Comparison of ENCODE assay signal across 8 cellular contexts in genomic region chr6:85679445-85680123, GRCh38. TPM values are rescaled to one million over a fixed set of nuclear protein-coding genes. Genes with fewer than 3 reads are reported as not detected.
DNase-seq lines count a peak whose midpoint lies in the region; ATAC-seq and TF ChIP-seq lines count a peak whose summit lies in the region.

No MANE protein-coding gene starts in this region.

- no peak for DNase-seq in RWPE1 (ENCODE audit: low spot score)
- no peak for DNase-seq in esophagus squamous epithelium (lab: John Stamatoyannopoulos, UW)
- DNase-seq in NCI-H2227 treated with DMSO at 0.1 percent for 48 hours (lab: John Stamatoyannopoulos, UW): no peak
- DNase-seq in NCI-H2171 treated with DMSO at 0.1 percent for 48 hours (lab: John Stamatoyannopoulos, UW): no peak

- 15 to 16% methylated on average over 14 of the region's 14 CpGs for WGBS in esophagus squamous epithelium, 2 donors

- H3K4me3 ChIP-seq in HEK293 (ENCODE audit: low read depth, low read length) (peak overlapping the region; percentile 70), esophagus squamous epithelium (peak overlapping the region; percentile 78 to 89 (median 88)), skeletal muscle satellite cell (ENCODE audit: low read length) (peak overlapping the region; percentile 82)

- CTCF ChIA-PET in HEK293 (lab: Yijun Ruan, JAX): interaction anchor here (0.6 to 2.9 kb wide), 5 partner anchors 38 to 468 kb away, joined by 3 to 13 read pairs (median 3); partner anchors contain the start of gene SYNCRIP
- CTCF ChIA-PET in RWPE1 (lab: Yijun Ruan, JAX): no interaction called here

- peak overlapping the region; percentile 85 for H3K9ac ChIP-seq in skeletal muscle satellite cell (ENCODE audit: low read depth, low read length)

- no peak for TF ChIP-seq POLR2A in esophagus squamous epithelium (IDR thresholded peaks at IDR 0.05)

- H3K4me2 ChIP-seq in skeletal muscle satellite cell (ENCODE audit: low read length): peak overlapping the region; percentile 88

- H3K27ac ChIP-seq in HEK293 (ENCODE audit: extremely low read depth, low read depth, low read length) (peak overlapping the region; percentile 85), RWPE1 (peak overlapping the region; percentile 99), esophagus squamous epithelium (peak overlapping the region; percentile 80 to 95 (median 92))

- TF ChIP-seq CTCF in HEK293 (tag by site-specific recombination; IDR thresholded peaks at IDR 0.05) (no peak), RWPE1 (conservative IDR thresholded peaks at IDR 0.05; ENCODE audit: low read depth) (no peak), esophagus squamous epithelium (IDR thresholded peaks at IDR 0.05) (no peak)

- no peaks in the 10 kb centered on the region for H3K27me3 ChIP-seq in esophagus squamous epithelium
- H3K27me3 ChIP-seq in skeletal muscle satellite cell (ENCODE audit: control insufficient read depth, insufficient read depth, low read length): no peaks in the 10 kb centered on the region

- intact Hi-C loops in esophagus squamous epithelium (cut with DNase I): loop anchor here (2.0 kb wide), 1 partner anchor 37 kb away; the partner anchor contains the start of gene SYNCRIP

- 0 out of 2 replicates have a peak, but pooled peaks cover 7% of the 10 kb centered on the region for H3K4me1 ChIP-seq in HEK293 (ENCODE audit: control insufficient read depth, insufficient read depth, low read length)
- H3K4me1 ChIP-seq in esophagus squamous epithelium: peaks cover 14 to 35% (median 16%) of the 10 kb centered on the region in 3 donors
- peaks cover 25% of the 10 kb centered on the region for H3K4me1 ChIP-seq in skeletal muscle satellite cell (ENCODE audit: control insufficient read depth, insufficient read depth, low read length)

- POLR2A ChIA-PET in HEK293 (lab: Yijun Ruan, JAX) (interaction anchor here (0.6 to 5.8 kb wide), 25 partner anchors 9 to 1970 kb away, joined by 3 to 510 read pairs (median 7); partner anchors contain the start of genes NT5E, SNAP91, SNX14 and SYNCRIP), RWPE1 (lab: Yijun Ruan, JAX; ENCODE audit: low non-redundant PET) (interaction anchor here (0.6 to 1.9 kb wide), 3 partner anchors 34 to 40 kb away, joined by 3 to 37 read pairs (median 5); partner anchors contain the start of gene SYNCRIP)

- H3K9me3 ChIP-seq in HEK293 (ENCODE audit: control insufficient read depth, insufficient read depth, low read depth, low read length) (no peaks in the 10 kb centered on the region), esophagus squamous epithelium (no peaks in the 10 kb centered on the region), skeletal muscle satellite cell (replicated peaks; ENCODE audit: low read length) (no peaks in the 10 kb centered on the region)

- ATAC-seq in HG03095 (IDR thresholded peaks at IDR 0.05; ENCODE audit: unreplicated experiment): no peak
- no peak for ATAC-seq in HG03378 (IDR thresholded peaks at IDR 0.05; ENCODE audit: unreplicated experiment)

- peaks cover 0 to 32% of the 10 kb centered on the region in 2 experiments; a peak in 1 of 3 replicates for H3K36me3 ChIP-seq in HEK293 (ENCODE audit: control insufficient read depth in 2 of 2, insufficient read depth in 1 of 2, low read length in 2 of 2)
- H3K36me3 ChIP-seq in esophagus squamous epithelium: peaks cover 0 to 11% (median 0%) of the 10 kb centered on the region in 3 donors
- H3K36me3 ChIP-seq in skeletal muscle satellite cell (ENCODE audit: insufficient read depth, low read length): peaks cover 38% of the 10 kb centered on the region

TF ChIP-seq in HEK293, 187 proteins besides CTCF, POLR2A, EP300 and RAD21 (continues in another document):
- TF ChIP-seq ZNF133 (tag by site-specific recombination; IDR thresholded peaks at IDR 0.05): no peak
- TF ChIP-seq TRIM28 (IDR thresholded peaks at IDR 0.05; ENCODE audit: borderline replicate concordance, low read length): peak; percentile 1
- 0 out of 2 replicates have a peak, but pooled peaks have one; percentile 5 for TF ChIP-seq ZBTB21 (tag by site-specific recombination; IDR thresholded peaks at IDR 0.05)
- TF ChIP-seq ZNF791 (tag by site-specific recombination; IDR thresholded peaks at IDR 0.05): no peak
- TF ChIP-seq, protein P1, sequence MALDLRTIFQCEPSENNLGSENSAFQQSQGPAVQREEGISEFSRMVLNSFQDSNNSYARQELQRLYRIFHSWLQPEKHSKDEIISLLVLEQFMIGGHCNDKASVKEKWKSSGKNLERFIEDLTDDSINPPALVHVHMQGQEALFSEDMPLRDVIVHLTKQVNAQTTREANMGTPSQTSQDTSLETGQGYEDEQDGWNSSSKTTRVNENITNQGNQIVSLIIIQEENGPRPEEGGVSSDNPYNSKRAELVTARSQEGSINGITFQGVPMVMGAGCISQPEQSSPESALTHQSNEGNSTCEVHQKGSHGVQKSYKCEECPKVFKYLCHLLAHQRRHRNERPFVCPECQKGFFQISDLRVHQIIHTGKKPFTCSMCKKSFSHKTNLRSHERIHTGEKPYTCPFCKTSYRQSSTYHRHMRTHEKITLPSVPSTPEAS (tag by site-specific recombination; IDR thresholded peaks at IDR 0.05): no peak; the same call in 1 of the 2 replicates
- TF ChIP-seq, protein P2, sequence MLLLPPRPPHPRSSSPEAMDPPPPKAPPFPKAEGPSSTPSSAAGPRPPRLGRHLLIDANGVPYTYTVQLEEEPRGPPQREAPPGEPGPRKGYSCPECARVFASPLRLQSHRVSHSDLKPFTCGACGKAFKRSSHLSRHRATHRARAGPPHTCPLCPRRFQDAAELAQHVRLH (tag by site-specific recombination; IDR thresholded peaks at IDR 0.05): peak; percentile 1; the same call in 1 of the 2 replicates
- no peak for TF ChIP-seq TSHZ1 (tag by site-specific recombination; IDR thresholded peaks at IDR 0.05; ENCODE audit: borderline replicate concordance)
- 0 out of 2 replicates have a peak, but pooled peaks have one; percentile 5 for TF ChIP-seq ZNF184 (tag by site-specific recombination; IDR thresholded peaks at IDR 0.05)
- peak; percentile 56 for TF ChIP-seq ZXDB (tag by site-specific recombination; IDR thresholded peaks at IDR 0.05)
- TF ChIP-seq, protein P3, sequence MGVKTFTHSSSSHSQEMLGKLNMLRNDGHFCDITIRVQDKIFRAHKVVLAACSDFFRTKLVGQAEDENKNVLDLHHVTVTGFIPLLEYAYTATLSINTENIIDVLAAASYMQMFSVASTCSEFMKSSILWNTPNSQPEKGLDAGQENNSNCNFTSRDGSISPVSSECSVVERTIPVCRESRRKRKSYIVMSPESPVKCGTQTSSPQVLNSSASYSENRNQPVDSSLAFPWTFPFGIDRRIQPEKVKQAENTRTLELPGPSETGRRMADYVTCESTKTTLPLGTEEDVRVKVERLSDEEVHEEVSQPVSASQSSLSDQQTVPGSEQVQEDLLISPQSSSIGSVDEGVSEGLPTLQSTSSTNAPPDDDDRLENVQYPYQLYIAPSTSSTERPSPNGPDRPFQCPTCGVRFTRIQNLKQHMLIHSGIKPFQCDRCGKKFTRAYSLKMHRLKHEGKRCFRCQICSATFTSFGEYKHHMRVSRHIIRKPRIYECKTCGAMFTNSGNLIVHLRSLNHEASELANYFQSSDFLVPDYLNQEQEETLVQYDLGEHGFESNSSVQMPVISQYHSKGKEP (tag by site-specific recombination; IDR thresholded peaks at IDR 0.05): peak; percentile 71; the same call in 1 of the 2 replicates
- 0 out of 2 replicates have a peak, but pooled peaks have one; percentile 1 for TF ChIP-seq ZEB2 (tag by site-specific recombination; IDR thresholded peaks at IDR 0.05)
- peak; percentile 20 for TF ChIP-seq ZNF510 (tag by site-specific recombination; IDR thresholded peaks at IDR 0.05; ENCODE audit: insufficient replicate concordance)
- no peak for TF ChIP-seq ZNF624 (tag by site-specific recombination; IDR thresholded peaks at IDR 0.05)
- TF ChIP-seq ZNF37A (tag by site-specific recombination; IDR thresholded peaks at IDR 0.05): 0 out of 2 replicates have a peak, but pooled peaks have one; percentile 62
- TF ChIP-seq ZNF214 (tag by site-specific recombination; IDR thresholded peaks at IDR 0.05; ENCODE audit: borderline replicate concordance): no peak; the same call in 1 of the 2 replicates
- TF ChIP-seq ZNF768 (tag by site-specific recombination; IDR thresholded peaks at IDR 0.05): peak; percentile 100
- TF ChIP-seq MZF1 (tag by site-specific recombination; IDR thresholded peaks at IDR 0.05; ENCODE audit: borderline replicate concordance): 0 out of 2 replicates have a peak, but pooled peaks have one; percentile 9
- TF ChIP-seq ZSCAN30 (tag by site-specific recombination; IDR thresholded peaks at IDR 0.05): peak; percentile 50; the same call in 1 of the 2 replicates
- TF ChIP-seq ZNF324 (tag by site-specific recombination; IDR thresholded peaks at IDR 0.05): 0 out of 2 replicates have a peak, but pooled peaks have one; percentile 5
- TF ChIP-seq ZNF24 (tag by site-specific recombination; IDR thresholded peaks at IDR 0.05): peak; percentile 88; the same call in 1 of the 2 replicates
- no peak for TF ChIP-seq ZNF843 (tag by site-specific recombination; IDR thresholded peaks at IDR 0.05)

RNA-seq across cellular contexts. Expression of gene SYNCRIP, which starts 36.9 kb away (rescaled TPM):
- total RNA-seq in esophagus squamous epithelium: 100 to 1,000 TPM in 2 of 4 donors, 10 to 100 TPM in 2; 64.6 to 100 (median 82.9) TPM
- total RNA-seq in skeletal muscle satellite cell (2012; rRNA removed): 68.8 and 76.6 TPM in 2 replicates
